ENCODE assay signal across 8 cellular contexts in the genomic region with DNA sequence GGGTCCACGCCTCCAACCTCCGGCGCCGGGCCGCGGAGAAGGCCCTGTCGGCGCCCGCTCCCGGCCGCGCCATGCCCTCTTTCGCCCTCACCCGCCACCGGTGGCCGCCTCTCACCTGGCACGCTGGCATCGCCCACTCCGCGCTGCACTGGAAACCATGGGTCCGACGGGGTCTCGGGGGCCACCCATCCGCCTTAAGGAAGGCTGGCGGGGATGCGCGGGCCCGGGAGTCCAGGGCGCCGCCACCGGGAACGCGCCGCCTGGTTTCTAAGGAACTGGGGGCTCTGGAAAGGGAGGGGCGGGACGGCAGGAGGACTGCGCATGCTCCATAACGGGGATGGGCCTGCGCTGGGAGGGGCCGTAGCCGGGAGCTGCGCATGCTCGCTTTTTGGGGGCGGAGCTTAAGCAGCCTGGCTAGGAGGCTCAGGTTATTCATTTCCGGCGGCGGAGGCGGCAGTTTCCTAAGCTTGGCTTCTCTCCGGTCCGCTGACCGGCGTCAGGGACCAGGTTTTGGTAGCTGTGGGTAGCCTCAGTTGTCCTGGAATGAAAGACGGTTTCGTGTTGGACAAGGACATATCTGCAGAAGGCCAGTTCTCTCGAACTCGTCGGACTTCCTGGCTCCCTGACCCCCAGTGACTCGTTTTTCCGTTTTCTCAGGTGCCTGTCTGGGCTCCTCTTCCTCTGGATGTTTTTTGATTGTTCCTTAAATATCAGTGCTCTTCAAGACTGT.
A peak's percentile ranks its signal among the peaks of the same experiment; 100 is the strongest.
DNase-seq lines count a peak whose midpoint lies in the region; ATAC-seq lines count a peak whose summit lies in the region.

A gene with protein sequence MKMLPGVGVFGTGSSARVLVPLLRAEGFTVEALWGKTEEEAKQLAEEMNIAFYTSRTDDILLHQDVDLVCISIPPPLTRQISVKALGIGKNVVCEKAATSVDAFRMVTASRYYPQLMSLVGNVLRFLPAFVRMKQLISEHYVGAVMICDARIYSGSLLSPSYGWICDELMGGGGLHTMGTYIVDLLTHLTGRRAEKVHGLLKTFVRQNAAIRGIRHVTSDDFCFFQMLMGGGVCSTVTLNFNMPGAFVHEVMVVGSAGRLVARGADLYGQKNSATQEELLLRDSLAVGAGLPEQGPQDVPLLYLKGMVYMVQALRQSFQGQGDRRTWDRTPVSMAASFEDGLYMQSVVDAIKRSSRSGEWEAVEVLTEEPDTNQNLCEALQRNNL (minus strand): TSS at position 269 of the 730 bp plus-strand sequence. CDS start 33,601 bp downstream, outside the sequence.

- ATAC-seq in GM18909 (IDR thresholded peaks at IDR 0.05; ENCODE audit: poor library complexity, unreplicated experiment) (peak; percentile 93), HG03196 (IDR thresholded peaks at IDR 0.05; ENCODE audit: unreplicated experiment) (peak; percentile 80)

- DNase-seq in AG08395 (ENCODE audit: low spot score): peak; percentile 100
- DNase-seq in NCI-H345 (lab: John Stamatoyannopoulos, UW): peak; percentile 90
- DNase-seq in activated CD4-positive, CD25-positive, alpha-beta regulatory T cell (lab: John Stamatoyannopoulos, UW): peak; percentile 92 to 97 (median 94)
- DNase-seq in central memory CD4-positive, alpha-beta T cell: peak; percentile 95
- peak; percentile 90 for DNase-seq in iris pigment epithelial cell (ENCODE audit: low read depth)
- DNase-seq in stimulated activated CD4-positive, alpha-beta T cell treated with anti-CD3 and anti-CD28 coated beads, Interleukin-12 subunit alpha, Interleukin-12 subunit beta, amount 100 ng/mL, for 4 hours: peak; percentile 99

Comparison
In these comparisons a context has a peak if more than half of its experiments do, and no peak if none do; other contexts are left out.
1. Peak in every context shown above with its lines: DNase-seq and ATAC-seq.